33 cellular contexts compared by ENCODE assay signal in the genomic region with DNA sequence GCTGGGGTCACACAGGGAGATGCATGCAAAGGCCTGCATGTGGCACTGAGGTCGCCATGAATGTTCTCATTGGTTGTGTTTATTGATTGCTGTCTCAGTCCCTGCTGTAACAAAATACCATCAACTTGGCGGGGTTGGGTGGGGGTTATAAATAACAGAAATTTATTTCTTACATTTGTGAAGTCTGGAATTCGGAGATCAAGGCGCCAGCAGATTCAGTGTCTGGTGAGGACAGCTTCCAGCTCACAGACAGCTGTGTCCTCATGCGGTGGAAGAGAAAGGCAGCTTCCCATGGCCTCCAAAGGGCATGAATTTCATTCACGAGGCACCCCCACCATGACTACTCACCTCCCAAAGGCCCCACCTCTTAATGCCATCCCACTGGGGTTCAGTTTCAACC. TPM values are rescaled to one million over a fixed set of nuclear protein-coding genes. Genes with fewer than 3 reads are reported as not detected.
"Had no signal": no experiment of that assay in that cellular context is flagged by ENCODE, and none has a peak within 500 bp of the region (broad histone marks: within the 10 kb centered on the region; RNA-seq: fewer than 3 reads in every experiment).

No MANE protein-coding gene starts in this region.

- DNase-seq: activated CD4-positive, alpha-beta memory T cell treated with anti-CD3 and anti-CD28 coated beads for 36 hours; activated CD4-positive, alpha-beta T cell treated with anti-CD3 and anti-CD28 coated beads for 36 hours; activated CD4-positive, alpha-beta T cell treated with anti-CD3 and anti-CD28 coated beads, Interleukin-2, amount 10 ng/mL, durations not matched to agents 24 days and 14 days; activated CD4-positive, CD25-positive, alpha-beta regulatory T cell; activated CD4-positive, CD25-positive, alpha-beta regulatory T cell treated with anti-CD3 and anti-CD28 coated beads, Interleukin-2, amount 50 U/mL, for 72 hours; activated CD8-positive, alpha-beta memory T cell treated with anti-CD3 and anti-CD28 coated beads, Interleukin-2, amount 10 ng/mL, durations not matched to agents 7 days and 5 days; activated CD8-positive, alpha-beta memory T cell treated with anti-CD3 and anti-CD28 coated beads, Interleukin-2, amount 50 U/mL, for 4 hours; activated CD8-positive, alpha-beta T cell treated with anti-CD3 and anti-CD28 coated beads, Interleukin-2, amount 10 ng/mL, durations not matched to agents 7 days and 5 days; activated effector memory CD4-positive, alpha-beta T cell treated with anti-CD3 and anti-CD28 coated beads, Interleukin-2, amount 50 U/mL, for 16 hours; activated naive CD4-positive, alpha-beta T cell treated with anti-CD3 and anti-CD28 coated beads for 36 hours; activated naive CD8-positive, alpha-beta T cell treated with anti-CD3 and anti-CD28 coated beads for 36 hours; activated naive CD8-positive, alpha-beta T cell treated with anti-CD3 and anti-CD28 coated beads, Interleukin-2, amount 50 U/mL, for 24 hours; activated T-cell treated with anti-CD3 and anti-CD28 coated beads, Interleukin-2, amount 50 U/mL, for 1 hour; activated T-cell treated with anti-CD3 and anti-CD28 coated beads, Interleukin-2, amount 50 U/mL, for 48 hours; adrenal gland; amygdala; aorta; body of pancreas; caudate nucleus; cortex of kidney; dermis blood vessel endothelial cell; effector CD4-positive, alpha-beta T cell; effector memory CD8-positive, alpha-beta T cell; erythroblast; foreskin keratinocyte; gastrocnemius medialis; T-helper 2 cell had no signal

- H3K27ac Mint-ChIP-seq: activated CD4-positive, alpha-beta memory T cell treated with anti-CD3 and anti-CD28 coated beads for 36 hours; activated CD4-positive, alpha-beta T cell treated with anti-CD3 and anti-CD28 coated beads for 36 hours; activated CD4-positive, alpha-beta T cell treated with anti-CD3 and anti-CD28 coated beads, Interleukin-2, amount 10 ng/mL, durations not matched to agents 24 days and 14 days; activated CD8-positive, alpha-beta memory T cell treated with anti-CD3 and anti-CD28 coated beads, Interleukin-2, amount 10 ng/mL, durations not matched to agents 7 days and 5 days; activated CD8-positive, alpha-beta T cell treated with anti-CD3 and anti-CD28 coated beads, Interleukin-2, amount 10 ng/mL, durations not matched to agents 7 days and 5 days; activated naive CD4-positive, alpha-beta T cell treated with anti-CD3 and anti-CD28 coated beads for 36 hours; activated naive CD4-positive, alpha-beta T cell treated with anti-CD3 and anti-CD28 coated beads, Interleukin-2, amount 50 U/mL, for 24 hours; activated naive CD8-positive, alpha-beta T cell treated with anti-CD3 and anti-CD28 coated beads for 36 hours; activated naive CD8-positive, alpha-beta T cell treated with anti-CD3 and anti-CD28 coated beads, Interleukin-2, amount 50 U/mL, for 24 hours; activated T-helper 1 cell treated with anti-CD3 and anti-CD28 coated beads, Interleukin-12 subunit alpha, Interleukin-12 subunit beta, Interleukin-2, Interleukin-4 antibody, amounts not matched to agents 30 ng/mL and 10 ng/mL and 1 ng/mL, durations not matched to agents 14 hours and 24 hours and 36 hours; activated T-helper 2 cell treated with anti-CD3 and anti-CD28 coated beads, Interferon-gamma antibody, Interleukin-2, Interleukin-4, amounts not matched to agents 10 μg/mL and 5 μg/mL and 100 μg/mL, durations not matched to agents 14 hours and 24 hours and 36 hours; effector memory CD8-positive, alpha-beta T cell had no signal

- H3K36me3 Mint-ChIP-seq: activated CD4-positive, alpha-beta memory T cell treated with anti-CD3 and anti-CD28 coated beads for 36 hours; activated naive CD4-positive, alpha-beta T cell treated with anti-CD3 and anti-CD28 coated beads, Interleukin-2, amount 50 U/mL, for 24 hours; activated naive CD8-positive, alpha-beta T cell treated with anti-CD3 and anti-CD28 coated beads for 36 hours had no signal

- FAIRE-seq: colon had no signal

- H3K27ac ChIP-seq: adrenal gland, body of pancreas, esophagus muscularis mucosa, foreskin keratinocyte, gastrocnemius medialis had no signal

- H3K4me3 Mint-ChIP-seq: activated CD4-positive, alpha-beta memory T cell treated with anti-CD3 and anti-CD28 coated beads for 36 hours; activated CD4-positive, alpha-beta T cell treated with anti-CD3 and anti-CD28 coated beads for 36 hours; activated CD4-positive, alpha-beta T cell treated with anti-CD3 and anti-CD28 coated beads, Interleukin-2, amount 10 ng/mL, durations not matched to agents 24 days and 14 days; activated CD8-positive, alpha-beta memory T cell treated with anti-CD3 and anti-CD28 coated beads, Interleukin-2, amount 10 ng/mL, durations not matched to agents 7 days and 5 days; activated CD8-positive, alpha-beta T cell treated with anti-CD3 and anti-CD28 coated beads, Interleukin-2, amount 10 ng/mL, durations not matched to agents 7 days and 5 days; activated naive CD4-positive, alpha-beta T cell treated with anti-CD3 and anti-CD28 coated beads for 36 hours; activated naive CD4-positive, alpha-beta T cell treated with anti-CD3 and anti-CD28 coated beads, Interleukin-2, amount 50 U/mL, for 24 hours; activated naive CD8-positive, alpha-beta T cell treated with anti-CD3 and anti-CD28 coated beads for 36 hours; activated naive CD8-positive, alpha-beta T cell treated with anti-CD3 and anti-CD28 coated beads, Interleukin-2, amount 50 U/mL, for 24 hours; activated T-helper 1 cell treated with anti-CD3 and anti-CD28 coated beads, Interleukin-12 subunit alpha, Interleukin-12 subunit beta, Interleukin-2, Interleukin-4 antibody, amounts not matched to agents 30 ng/mL and 10 ng/mL and 1 ng/mL, durations not matched to agents 14 hours and 24 hours and 36 hours; effector memory CD8-positive, alpha-beta T cell had no signal

- H3K4me3 ChIP-seq: adrenal gland, body of pancreas, esophagus muscularis mucosa, gastrocnemius medialis had no signal

- H3K9me3 ChIP-seq: adrenal gland, body of pancreas, esophagus muscularis mucosa, gastrocnemius medialis had no signal

- H3K36me3 ChIP-seq: adrenal gland, esophagus muscularis mucosa, gastrocnemius medialis had no signal

- H3K4me1 ChIP-seq: adrenal gland, body of pancreas, esophagus muscularis mucosa, foreskin keratinocyte, gastrocnemius medialis had no signal

- H3K9me3 Mint-ChIP-seq: activated naive CD4-positive, alpha-beta T cell treated with anti-CD3 and anti-CD28 coated beads, Interleukin-2, amount 50 U/mL, for 24 hours; activated naive CD8-positive, alpha-beta T cell treated with anti-CD3 and anti-CD28 coated beads, Interleukin-2, amount 50 U/mL, for 24 hours; effector memory CD8-positive, alpha-beta T cell had no signal

- H3K27me3 ChIP-seq: body of pancreas had no signal

- H3K27me3 Mint-ChIP-seq: activated CD4-positive, alpha-beta T cell treated with anti-CD3 and anti-CD28 coated beads, Interleukin-2, amount 10 ng/mL, durations not matched to agents 24 days and 14 days had no signal

- H3K4me1 Mint-ChIP-seq: activated CD4-positive, alpha-beta T cell treated with anti-CD3 and anti-CD28 coated beads for 36 hours; activated CD4-positive, alpha-beta T cell treated with anti-CD3 and anti-CD28 coated beads, Interleukin-2, amount 10 ng/mL, durations not matched to agents 24 days and 14 days; activated CD8-positive, alpha-beta memory T cell treated with anti-CD3 and anti-CD28 coated beads, Interleukin-2, amount 10 ng/mL, durations not matched to agents 7 days and 5 days; activated naive CD4-positive, alpha-beta T cell treated with anti-CD3 and anti-CD28 coated beads, Interleukin-2, amount 50 U/mL, for 24 hours; activated naive CD8-positive, alpha-beta T cell treated with anti-CD3 and anti-CD28 coated beads for 36 hours; activated naive CD8-positive, alpha-beta T cell treated with anti-CD3 and anti-CD28 coated beads, Interleukin-2, amount 50 U/mL, for 24 hours had no signal

RNA-seq across cellular contexts. Expression of gene PHF21B, which starts 29.4 kb away (rescaled TPM):
- total RNA-seq: activated CD4-positive, alpha-beta memory T cell treated with anti-CD3 and anti-CD28 coated beads for 36 hours; activated CD4-positive, alpha-beta T cell treated with anti-CD3 and anti-CD28 coated beads for 36 hours; activated naive CD4-positive, alpha-beta T cell treated with anti-CD3 and anti-CD28 coated beads for 36 hours; dermis blood vessel endothelial cell; glomerular endothelial cell had no signal
- polyA plus RNA-seq: aorta had no signal
